Comparison of ENCODE assay signal across 18 cellular contexts in genomic region chr6:159533016-159533415, GRCh38.
DNase-seq lines count a peak whose midpoint lies in the region; ATAC-seq, FAIRE-seq and TF ChIP-seq lines count a peak whose summit lies in the region.
"Had no signal": no experiment of that assay in that cellular context is flagged by ENCODE, and none has a peak within 500 bp of the region (broad histone marks: within the 10 kb centered on the region; RNA-seq: fewer than 3 reads in every experiment).

No MANE protein-coding gene starts in this region.

- H2BK15ac ChIP-seq in mesenchymal stem cell (ENCODE audit: low read depth, poor library complexity, severe bottlenecking): no peak overlapping the region

- H3K9me3 ChIP-seq in GM23248 (ENCODE audit: low read depth) (no peaks in the 10 kb centered on the region), astrocyte (ENCODE audit: insufficient read depth, low read depth, low read length) (no peaks in the 10 kb centered on the region), mesenchymal stem cell (ENCODE audit: control insufficient read depth, low read length) (no peaks in the 10 kb centered on the region)
- H3K9me3 ChIP-seq: A549; BLaER1 treated with 17β-estradiol and CSF1 and Interleukin-3, amounts not matched to agents 10 nM and 100 nM; HAP-1 had no signal

- H3K9me3 Mint-ChIP-seq in astrocyte (ENCODE audit: unreplicated experiment): no peaks in the 10 kb centered on the region
- H3K9me3 Mint-ChIP-seq: CD4-positive, alpha-beta T cell had no signal

- H2AFZ ChIP-seq in GM23248 (peak overlapping the region; percentile 39; the same call in 1 of the 2 replicates), astrocyte (ENCODE audit: low read depth, low read length) (no peak overlapping the region), mesenchymal stem cell (ENCODE audit: low read depth, low read length) (no peak overlapping the region)

- FAIRE-seq in astrocyte (lab: Jason Lieb, UNC): no peak
- FAIRE-seq: A549, GM12892 had no signal

- no peak overlapping the region for H3K4ac ChIP-seq in mesenchymal stem cell (ENCODE audit: low read depth in 1 of 2, low read length in 2 of 2)

- H3K9me2 ChIP-seq in GM23248 (ENCODE audit: insufficient read depth): no peaks in the 10 kb centered on the region

- H3K23ac ChIP-seq in mesenchymal stem cell (ENCODE audit: low read length in 2 of 2): no peak overlapping the region

- H2BK5ac ChIP-seq in mesenchymal stem cell (ENCODE audit: low read depth, low read length, poor library complexity, severe bottlenecking): no peak overlapping the region

- H3K36me3 ChIP-seq in BJ (ENCODE audit: control insufficient read depth, insufficient read depth, low read length) (no peaks in the 10 kb centered on the region), GM23248 (ENCODE audit: low read depth) (no peaks in the 10 kb centered on the region), astrocyte (ENCODE audit: insufficient read depth, low read length) (no peaks in the 10 kb centered on the region), mesenchymal stem cell (ENCODE audit: control insufficient read depth in 1 of 2, insufficient read depth in 2 of 2, low read depth in 1 of 2, low read length in 2 of 2) (no peaks in the 10 kb centered on the region)
- H3K36me3 ChIP-seq: BLaER1 treated with 17β-estradiol and CSF1 and Interleukin-3, amounts not matched to agents 10 nM and 100 nM; HAP-1 had no signal

- in situ Hi-C loops in GM23248 (cut with MboI): no loop called here

- H2BK12ac ChIP-seq in mesenchymal stem cell (ENCODE audit: low read length in 2 of 2): no peak overlapping the region

- H3K79me2 ChIP-seq in GM23248 (ENCODE audit: insufficient read depth): no peaks in the 10 kb centered on the region
- H3K79me2 ChIP-seq in astrocyte (ENCODE audit: insufficient read depth, low read length): no peaks in the 10 kb centered on the region

- H3K27ac Mint-ChIP-seq in astrocyte (ENCODE audit: unreplicated experiment): no peak overlapping the region
- H3K27ac Mint-ChIP-seq: CD4-positive, alpha-beta T cell had no signal

- H3K27ac ChIP-seq in GM23248: peak overlapping the region; percentile 37; the same call in 1 of the 2 replicates
- H3K27ac ChIP-seq in astrocyte (ENCODE audit: low read depth, low read length): peak overlapping the region; percentile 41
- no peak overlapping the region for H3K27ac ChIP-seq in mesenchymal stem cell (ENCODE audit: low read length, poor library complexity, severe bottlenecking)
- H3K27ac ChIP-seq: A549; BLaER1 treated with 17β-estradiol and CSF1 and Interleukin-3, amounts not matched to agents 10 nM and 100 nM had no signal

- TF ChIP-seq CTCF in BJ (IDR thresholded peaks at IDR 0.05; ENCODE audit: insufficient read depth, low read depth, low read length) (no peak), astrocyte (IDR thresholded peaks at IDR 0.05; ENCODE audit: insufficient read depth, low read depth, low read length) (no peak)

- H3K36me3 Mint-ChIP-seq in astrocyte (ENCODE audit: low read depth, unreplicated experiment): no peaks in the 10 kb centered on the region

- peaks cover 18% of the 10 kb centered on the region for H3K27me3 Mint-ChIP-seq in astrocyte (ENCODE audit: low read depth, unreplicated experiment)

- no peaks in the 10 kb centered on the region for H3K79me1 ChIP-seq in mesenchymal stem cell (replicated peaks; ENCODE audit: low read length, poor library complexity, severe bottlenecking)

- intact Hi-C loops in Right ventricle myocardium superior (cut with DNase I): no loop called here

- no peak overlapping the region for H4K8ac ChIP-seq in mesenchymal stem cell (ENCODE audit: low read length)

- peaks cover 10% of the 10 kb centered on the region for H3F3A ChIP-seq in GM23248 (ENCODE audit: insufficient read depth)

- H4K91ac ChIP-seq in mesenchymal stem cell (ENCODE audit: low read length): no peak overlapping the region

- H3K4me2 ChIP-seq in GM23248 (ENCODE audit: unreplicated experiment) (peak overlapping the region; percentile 39), astrocyte (ENCODE audit: low read length) (peak overlapping the region; percentile 9), mesenchymal stem cell (ENCODE audit: low read length, poor library complexity, severe bottlenecking) (no peak overlapping the region)
- H3K4me2 ChIP-seq: A549; BLaER1 treated with 17β-estradiol and CSF1 and Interleukin-3, amounts not matched to agents 10 nM and 100 nM had no signal

- POLR2A ChIA-PET in BJ (lab: Charles Lee): no interaction called here
- POLR2A ChIA-PET in HEK293T (lab: Yijun Ruan, JAX): no interaction called here

- H3K4me3 ChIP-seq in BJ (ENCODE audit: low read depth, low read length) (no peak overlapping the region), GM23248 (no peak overlapping the region), astrocyte (ENCODE audit: insufficient read depth, low read depth, low read length) (no peak overlapping the region), mesenchymal stem cell (ENCODE audit: insufficient read depth in 1 of 2, low read depth in 1 of 2, low read length in 2 of 2) (no peak overlapping the region)
- H3K4me3 ChIP-seq: A549; BLaER1 treated with 17β-estradiol and CSF1 and Interleukin-3, amounts not matched to agents 10 nM and 100 nM; HAP-1 had no signal

- no peak overlapping the region for H2AK5ac ChIP-seq in mesenchymal stem cell (ENCODE audit: low read length, severe bottlenecking)

- no peaks in the 10 kb centered on the region for H4K20me1 ChIP-seq in GM23248 (ENCODE audit: insufficient read depth)
- no peaks in the 10 kb centered on the region for H4K20me1 ChIP-seq in astrocyte (ENCODE audit: insufficient read depth, low read length)
- H4K20me1 ChIP-seq: BLaER1 treated with 17β-estradiol and CSF1 and Interleukin-3, amounts not matched to agents 10 nM and 100 nM had no signal

- peak; percentile 24 for DNase-seq in BJ (ENCODE audit: low read depth)
- peak; percentile 26 for DNase-seq in GM23248
- DNase-seq in astrocyte (ENCODE audit: low read depth): peak; percentile 15
- DNase-seq in mesenchymal stem cell: no peak
- DNase-seq in activated T-cell treated with anti-CD3 and anti-CD28 coated beads, Interleukin-2, amount 50 U/mL, for 48 hours: no peak
- no peak for DNase-seq in Right ventricle myocardium superior
- no peak for DNase-seq in HEK293T (ENCODE audit: extremely low spot score)
- DNase-seq: AML-193; Calu3; CD4-positive, alpha-beta T cell; DMS79; GDM1; GOT3 had no signal

- no peak overlapping the region for H3K4me3 Mint-ChIP-seq in astrocyte (ENCODE audit: unreplicated experiment)
- H3K4me3 Mint-ChIP-seq: CD4-positive, alpha-beta T cell had no signal

- no peak overlapping the region for H3K18ac ChIP-seq in mesenchymal stem cell (ENCODE audit: low read depth in 1 of 2, low read length in 2 of 2)

- no peaks in the 10 kb centered on the region for H3K4me1 Mint-ChIP-seq in astrocyte (ENCODE audit: low read depth, unreplicated experiment)

- ATAC-seq in HG02938 (IDR thresholded peaks at IDR 0.05; ENCODE audit: unreplicated experiment) (no peak), Right ventricle myocardium superior (ENCODE audit: poor library complexity) (no peak)
- ATAC-seq: A549 had no signal

- H3K9ac ChIP-seq in GM23248: no peak overlapping the region
- no peak overlapping the region for H3K9ac ChIP-seq in astrocyte (ENCODE audit: low read length)
- peak overlapping the region; percentile 52 for H3K9ac ChIP-seq in mesenchymal stem cell (ENCODE audit: low read length)
- H3K9ac ChIP-seq: BLaER1 treated with 17β-estradiol and CSF1 and Interleukin-3, amounts not matched to agents 10 nM and 100 nM had no signal

- H3K27me3 ChIP-seq in BJ (ENCODE audit: control insufficient read depth, insufficient read depth, low read length): no peaks in the 10 kb centered on the region
- H3K27me3 ChIP-seq in GM23248 (replicated peaks; ENCODE audit: insufficient read depth): no peaks in the 10 kb centered on the region; the same call in 1 of the 2 replicates
- H3K27me3 ChIP-seq in astrocyte (ENCODE audit: insufficient read depth, low read length): no peaks in the 10 kb centered on the region
- no peaks in the 10 kb centered on the region for H3K27me3 ChIP-seq in mesenchymal stem cell (ENCODE audit: control insufficient read depth in 1 of 2, insufficient read depth in 1 of 2, low read length in 2 of 2)
- H3K27me3 ChIP-seq: BLaER1 treated with 17β-estradiol and CSF1 and Interleukin-3, amounts not matched to agents 10 nM and 100 nM had no signal

- no peak overlapping the region for H3K14ac ChIP-seq in mesenchymal stem cell (ENCODE audit: low read length in 2 of 2)

- H3K4me1 ChIP-seq in GM23248 (ENCODE audit: insufficient read depth): peaks cover 10% of the 10 kb centered on the region
- peaks cover 8% of the 10 kb centered on the region for H3K4me1 ChIP-seq in astrocyte (ENCODE audit: insufficient read depth, low read length)
- no peaks in the 10 kb centered on the region for H3K4me1 ChIP-seq in mesenchymal stem cell (ENCODE audit: control insufficient read depth, insufficient read depth, low read depth, low read length)
- H3K4me1 ChIP-seq: A549; BLaER1 treated with 17β-estradiol and CSF1 and Interleukin-3, amounts not matched to agents 10 nM and 100 nM; HAP-1 had no signal

- no peak overlapping the region for H2BK120ac ChIP-seq in mesenchymal stem cell (ENCODE audit: low read depth, low read length)

- CTCF ChIA-PET in BJ (lab: Yijun Ruan, JAX): no interaction called here
- CTCF ChIA-PET in HEK293T (lab: Yijun Ruan, JAX): no interaction called here

- WGBS in GM23248 (ENCODE audit: low coverage in 1 of 2, low lambda C conversion rate in 2 of 2, missing lambda C conversion rate in 2 of 2), 2 experiments: 18 to 31% methylated on average over 1 of the region's 1 CpG
- 60% methylated on average over 1 of the region's 1 CpG for WGBS in mesenchymal stem cell

TF ChIP-seq in HEK293T, 16 proteins besides CTCF, POLR2A, EP300 and RAD21:
- TF ChIP-seq ELF4 (IDR thresholded peaks at IDR 0.05) (no peak), L3MBTL2 (conservative IDR thresholded peaks at IDR 0.05) (no peak)

Comparison
In these comparisons a context has a peak if more than half of its experiments do, and no peak if none do; other contexts are left out.
1. DNase-seq: peak in BJ (single experiment), GM23248 (single experiment) and astrocyte (single experiment); none in mesenchymal stem cell (single experiment), activated T-cell treated with anti-CD3 and anti-CD28 coated beads, Interleukin-2, amount 50 U/mL, for 48 hours (0 of 2), Right ventricle myocardium superior (single experiment) and HEK293T (single experiment).